Comparison of ENCODE assay signal across 8 cellular contexts in genomic region chr4:170497105-170497504, GRCh38.
DNase-seq lines count a peak whose midpoint lies in the region; ATAC-seq and TF ChIP-seq lines count a peak whose summit lies in the region.

No MANE protein-coding gene starts in this region.

- TF ChIP-seq CTCF in epithelial cell of proximal tubule (conservative IDR thresholded peaks at IDR 0.05; ENCODE audit: low read depth, low read length) = peak; percentile 19

- ATAC-seq in HG02759 (IDR thresholded peaks at IDR 0.05; ENCODE audit: unreplicated experiment) (peak; percentile 47), HG02642 (IDR thresholded peaks at IDR 0.05; ENCODE audit: poor library complexity, unreplicated experiment) (no peak), Right ventricle myocardium inferior (no peak)

- H3K4me3 ChIP-seq in epithelial cell of proximal tubule (ENCODE audit: low read depth, low read length) = peak overlapping the region; percentile 60

- DNase-seq in SHP77 (lab: John Stamatoyannopoulos, UW) (peak; percentile 1 to 24), SHP77 treated with DMSO at 0.1 percent for 48 hours (lab: John Stamatoyannopoulos, UW) (no peak), NCI-H69 (lab: John Stamatoyannopoulos, UW) (peak; percentile 20), epithelial cell of proximal tubule (ENCODE audit: low read depth) (no peak), cortex of kidney (lab: John Stamatoyannopoulos, UW) (no peak), Right ventricle myocardium inferior (ENCODE audit: missing footprints) (no peak)

- intact Hi-C loops in Right ventricle myocardium inferior (cut with DNase I) = no loop called here

Comparison
In these comparisons a context has a peak if more than half of its experiments do, and no peak if none do; other contexts are left out.
1. DNase-seq: peak in SHP77 (2 of 2) and NCI-H69 (single experiment); none in SHP77 treated with DMSO at 0.1 percent for 48 hours (single experiment), epithelial cell of proximal tubule (single experiment), cortex of kidney (single experiment) and Right ventricle myocardium inferior (single experiment).